8 cellular contexts compared by ENCODE assay signal in genomic region chr9:71768388-71769174, GRCh38. TPM values are rescaled to one million over a fixed set of nuclear protein-coding genes. Genes with fewer than 3 reads are reported as not detected.
DNase-seq lines count a peak whose midpoint lies in the region; ATAC-seq and TF ChIP-seq lines count a peak whose summit lies in the region.

Gene CEMIP2 (minus strand): TSS chr9:71768513. CDS start chr9:71750373, 18,140 bp downstream.

- peaks cover 21% of the 10 kb centered on the region; the same call in 1 of the 2 replicates for H3F3A ChIP-seq in PC-9 (ENCODE audit: insufficient read depth, low read depth)

- BruUV-seq in PC-9 (replicated peaks; lab: Mats Ljungman, UMichigan): no TSS peak

- ATAC-seq in GM21515 (IDR thresholded peaks at IDR 0.05; ENCODE audit: unreplicated experiment) (peak; percentile 79), esophagus mucosa (peak; percentile 90)

- intact Hi-C loops in PC-9 (cut with micrococcal nuclease; ENCODE audit: unreplicated experiment): loop anchor here (1.0 to 10.0 kb wide), 7 partner anchors 42 to 483 kb away; no protein-coding TSS in a partner anchor

- TF ChIP-seq CTCF in PC-9 (conservative IDR thresholded peaks at IDR 0.05): no peak

- H3K36me3 ChIP-seq in PC-9 (ENCODE audit: low read depth): no peaks in the 10 kb centered on the region
- no peaks in the 10 kb centered on the region for H3K36me3 ChIP-seq in muscle layer of duodenum (ENCODE audit: control insufficient read depth in 1 of 2, insufficient read depth in 2 of 2, low read length in 2 of 2)

- H3K27ac ChIP-seq in PC-9 (peak within 1 kb of the TSS; percentile 68), muscle layer of duodenum (ENCODE audit: low read length) (peak within 1 kb of the TSS; percentile 90)

- H2AFZ ChIP-seq in PC-9: peak within 1 kb of the TSS; percentile 84

- H3K4me3 ChIP-seq in PC-9: peak within 1 kb of the TSS; percentile 81
- peak within 1 kb of the TSS; percentile 84 to 87 for H3K4me3 ChIP-seq in muscle layer of duodenum (ENCODE audit: low read depth in 1 of 2, low read length in 2 of 2)

- POLR2A ChIA-PET in PC-9 (lab: Charles Lee; ENCODE audit: unreplicated experiment): interaction anchor here (0.6 to 1.0 kb wide), 6 partner anchors 9 to 1878 kb away, joined by 3 to 7 read pairs (median 4); no protein-coding TSS in a partner anchor

- no peaks in the 10 kb centered on the region for H3K9me3 ChIP-seq in PC-9 (ENCODE audit: insufficient read depth, low read depth)
- no peaks in the 10 kb centered on the region for H3K9me3 ChIP-seq in muscle layer of duodenum (ENCODE audit: control insufficient read depth in 1 of 2, low read length in 2 of 2)

- peaks cover 45% of the 10 kb centered on the region for H3K79me2 ChIP-seq in PC-9 (ENCODE audit: low read depth)

- peak within 1 kb of the TSS; percentile 94 for H3K4me2 ChIP-seq in PC-9

- H3K9me2 ChIP-seq in PC-9 (ENCODE audit: insufficient read depth): no peaks in the 10 kb centered on the region

- peaks cover 49% of the 10 kb centered on the region for H3K4me1 ChIP-seq in PC-9 (replicated peaks; ENCODE audit: insufficient read depth)
- peaks cover 8 to 19% of the 10 kb centered on the region in 2 donors for H3K4me1 ChIP-seq in muscle layer of duodenum (ENCODE audit: control insufficient read depth in 1 of 2, insufficient read depth in 2 of 2, low read length in 2 of 2)

- H3K27me3 ChIP-seq in PC-9 (ENCODE audit: insufficient read depth, low read depth): no peaks in the 10 kb centered on the region
- H3K27me3 ChIP-seq in muscle layer of duodenum (ENCODE audit: low read depth, low read length): no peaks in the 10 kb centered on the region

- H4K20me1 ChIP-seq in PC-9 (ENCODE audit: insufficient read depth): peaks cover 23% of the 10 kb centered on the region

- peak; percentile 69 for DNase-seq in DMS153 treated with DMSO at 0.1 percent for 48 hours (lab: John Stamatoyannopoulos, UW; ENCODE audit: unreplicated experiment)
- peak; percentile 83 for DNase-seq in HuH-7 (ENCODE audit: low spot score)
- peak; percentile 70 to 93 for DNase-seq in PC-9
- DNase-seq in activated T-cell treated with anti-CD3 and anti-CD28 coated beads, Interleukin-2, amount 50 U/mL, for 48 hours: peak; percentile 88 to 91
- peak; percentile 86 to 87 for DNase-seq in stimulated activated CD8-positive, alpha-beta memory T cell treated with anti-CD3 and anti-CD28 coated beads, Interleukin-7, amount 100 ng/mL, for 4 hours (ENCODE audit: low read depth in 2 of 2)

- CTCF ChIA-PET in PC-9 (lab: Charles Lee): interaction anchor here (0.6 to 2.2 kb wide), 3 partner anchors 15 to 164 kb away, joined by 3 to 6 read pairs (median 4); no protein-coding TSS in a partner anchor

RNA-seq across cellular contexts. Expression of gene CEMIP2, which starts in this region (rescaled TPM):
- 60.7 and 77.0 TPM in 2 replicates for total RNA-seq in PC-9 (2021)
- total RNA-seq in esophagus mucosa: 10.1 TPM

Comparison
In these comparisons a context has a peak if more than half of its experiments do, and no peak if none do; other contexts are left out.
1. Peak in every context shown above with its lines: DNase-seq, ATAC-seq, H3K4me3 ChIP-seq and H3K27ac ChIP-seq.